In genomic region chr1:206738370-206739366, GRCh38 we compare ENCODE assay signal across 8 cellular contexts. TPM values are rescaled to one million over a fixed set of nuclear protein-coding genes. Genes with fewer than 3 reads are reported as not detected.
A peak's percentile ranks its signal among the peaks of the same experiment; 100 is the strongest.
DNase-seq lines count a peak whose midpoint lies in the region; ATAC-seq and TF ChIP-seq lines count a peak whose summit lies in the region.

No MANE protein-coding gene starts in this region.

- ATAC-seq in GM21619 (IDR thresholded peaks at IDR 0.05; ENCODE audit: unreplicated experiment) (peak; percentile 3), esophagus mucosa (peak; percentile 53), GM19324 (IDR thresholded peaks at IDR 0.05; ENCODE audit: low FRiP score, unreplicated experiment) (no peak)

- no peaks in the 10 kb centered on the region for H3K9me3 ChIP-seq in OCI-LY3 (ENCODE audit: insufficient read depth, low read length)

- TF ChIP-seq CTCF in OCI-LY3 (IDR thresholded peaks at IDR 0.05; ENCODE audit: low read depth, low read length): peak; percentile 61

- no peaks in the 10 kb centered on the region for H4K20me1 ChIP-seq in OCI-LY3 (ENCODE audit: insufficient read depth, low read length)

- no peak overlapping the region for H2AFZ ChIP-seq in OCI-LY3 (ENCODE audit: low read depth, low read length)

- DNase-seq in NCI-H1105 treated with DMSO at 0.1 percent for 48 hours (lab: John Stamatoyannopoulos, UW): peak; percentile 8
- no peak for DNase-seq in NCI-H1105 (lab: John Stamatoyannopoulos, UW)
- no peak for DNase-seq in activated gamma-delta T cell treated with Interleukin-2 at 50 U/mL for 16 hours
- no peak for DNase-seq in putamen (ENCODE audit: low spot score)

- H3K4me2 ChIP-seq in OCI-LY3 (ENCODE audit: low read length): peak overlapping the region; percentile 57

- peak overlapping the region; percentile 5 for H3K4me3 ChIP-seq in OCI-LY3 (ENCODE audit: low read length)

- peaks cover 15% of the 10 kb centered on the region for H3K36me3 ChIP-seq in OCI-LY3 (replicated peaks; ENCODE audit: low read depth, low read length)

- peak overlapping the region; percentile 82 for H3K9ac ChIP-seq in OCI-LY3 (ENCODE audit: low read length)

- no peaks in the 10 kb centered on the region for H3K27me3 ChIP-seq in OCI-LY3 (ENCODE audit: low read depth, low read length)

- no peaks in the 10 kb centered on the region for H3K79me2 ChIP-seq in OCI-LY3 (ENCODE audit: low read length)

- peak overlapping the region; percentile 95 for H3K27ac ChIP-seq in OCI-LY3 (ENCODE audit: low read length)

- peaks cover 100% of the 10 kb centered on the region for H3K4me1 ChIP-seq in OCI-LY3 (ENCODE audit: low read length)

RNA-seq across cellular contexts. Expression of gene IL19, which starts 31.9 kb away (rescaled TPM):
- 5.5 TPM for total RNA-seq in esophagus mucosa

RNA-seq across cellular contexts. Expression of gene IL10, which starts 33.6 kb away (rescaled TPM):
- total RNA-seq in esophagus mucosa: 0.84 TPM

RNA-seq across cellular contexts. Expression of gene MAPKAPK2, which starts 54.0 kb away (rescaled TPM):
- total RNA-seq in esophagus mucosa: 47.3 TPM
